1 cellular context compared by ENCODE assay signal in genomic region chr3:178048768-178049167, GRCh38.
TF ChIP-seq lines count a peak whose summit lies in the region.

No MANE protein-coding gene starts in this region.

TF ChIP-seq in K562, 482 proteins besides CTCF, POLR2A, EP300 and RAD21 (continued from another document):
- TF ChIP-seq, protein P1, sequence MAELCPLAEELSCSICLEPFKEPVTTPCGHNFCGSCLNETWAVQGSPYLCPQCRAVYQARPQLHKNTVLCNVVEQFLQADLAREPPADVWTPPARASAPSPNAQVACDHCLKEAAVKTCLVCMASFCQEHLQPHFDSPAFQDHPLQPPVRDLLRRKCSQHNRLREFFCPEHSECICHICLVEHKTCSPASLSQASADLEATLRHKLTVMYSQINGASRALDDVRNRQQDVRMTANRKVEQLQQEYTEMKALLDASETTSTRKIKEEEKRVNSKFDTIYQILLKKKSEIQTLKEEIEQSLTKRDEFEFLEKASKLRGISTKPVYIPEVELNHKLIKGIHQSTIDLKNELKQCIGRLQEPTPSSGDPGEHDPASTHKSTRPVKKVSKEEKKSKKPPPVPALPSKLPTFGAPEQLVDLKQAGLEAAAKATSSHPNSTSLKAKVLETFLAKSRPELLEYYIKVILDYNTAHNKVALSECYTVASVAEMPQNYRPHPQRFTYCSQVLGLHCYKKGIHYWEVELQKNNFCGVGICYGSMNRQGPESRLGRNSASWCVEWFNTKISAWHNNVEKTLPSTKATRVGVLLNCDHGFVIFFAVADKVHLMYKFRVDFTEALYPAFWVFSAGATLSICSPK (IDR thresholded peaks at IDR 0.05; ENCODE audit: borderline replicate concordance), result no peak
- TF ChIP-seq TCF7L2 (IDR thresholded peaks at IDR 0.05; ENCODE audit: low read depth, low read length), result no peak
- TF ChIP-seq ZNF384 (IDR thresholded peaks at IDR 0.05; ENCODE audit: low read depth, low read length), result no peak
- TF ChIP-seq ZEB2 (IDR thresholded peaks at IDR 0.05), result no peak
- TF ChIP-seq JUN (IDR thresholded peaks at IDR 0.05; ENCODE audit: borderline replicate concordance, low read depth, low read length), result peak; percentile 70
- no peak for TF ChIP-seq JUN (CRISPR knock-in tag; IDR thresholded peaks at IDR 0.05; ENCODE audit: borderline replicate concordance)
- TF ChIP-seq ATF2 (CRISPR knock-in tag; IDR thresholded peaks at IDR 0.05), result no peak
- TF ChIP-seq, protein P2, sequence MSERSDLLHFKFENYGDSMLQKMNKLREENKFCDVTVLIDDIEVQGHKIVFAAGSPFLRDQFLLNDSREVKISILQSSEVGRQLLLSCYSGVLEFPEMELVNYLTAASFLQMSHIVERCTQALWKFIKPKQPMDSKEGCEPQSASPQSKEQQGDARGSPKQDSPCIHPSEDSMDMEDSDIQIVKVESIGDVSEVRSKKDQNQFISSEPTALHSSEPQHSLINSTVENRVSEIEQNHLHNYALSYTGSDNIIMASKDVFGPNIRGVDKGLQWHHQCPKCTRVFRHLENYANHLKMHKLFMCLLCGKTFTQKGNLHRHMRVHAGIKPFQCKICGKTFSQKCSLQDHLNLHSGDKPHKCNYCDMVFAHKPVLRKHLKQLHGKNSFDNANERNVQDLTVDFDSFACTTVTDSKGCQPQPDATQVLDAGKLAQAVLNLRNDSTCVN (CRISPR knock-in tag; IDR thresholded peaks at IDR 0.05), result no peak
- TF ChIP-seq SNAPC5 (CRISPR knock-in tag; IDR thresholded peaks at IDR 0.05), result no peak
- TF ChIP-seq FOXJ2 (tag; IDR thresholded peaks at IDR 0.05), result peak; percentile 63; the same call in 1 of the 2 replicates
- no peak for TF ChIP-seq RAD51 (IDR thresholded peaks at IDR 0.05; ENCODE audit: borderline replicate concordance, low read depth)
- TF ChIP-seq MAFK (IDR thresholded peaks at IDR 0.05; ENCODE audit: low read length), result no peak
- TF ChIP-seq HNRNPUL1 (IDR thresholded peaks at IDR 0.05; ENCODE audit: low read length), result no peak
- no peak for TF ChIP-seq HIVEP1 (CRISPR knock-in tag; IDR thresholded peaks at IDR 0.05)
- TF ChIP-seq TEAD2 (tag; IDR thresholded peaks at IDR 0.05), result no peak
- TF ChIP-seq PPARD (CRISPR knock-in tag; IDR thresholded peaks at IDR 0.05), result no peak
- TF ChIP-seq FOSL1 (tag; conservative IDR thresholded peaks at IDR 0.05), result peak; percentile 40; the same call in 1 of the 2 replicates
- TF ChIP-seq ZNF311 (CRISPR knock-in tag; IDR thresholded peaks at IDR 0.05), result no peak
- TF ChIP-seq, protein P3, sequence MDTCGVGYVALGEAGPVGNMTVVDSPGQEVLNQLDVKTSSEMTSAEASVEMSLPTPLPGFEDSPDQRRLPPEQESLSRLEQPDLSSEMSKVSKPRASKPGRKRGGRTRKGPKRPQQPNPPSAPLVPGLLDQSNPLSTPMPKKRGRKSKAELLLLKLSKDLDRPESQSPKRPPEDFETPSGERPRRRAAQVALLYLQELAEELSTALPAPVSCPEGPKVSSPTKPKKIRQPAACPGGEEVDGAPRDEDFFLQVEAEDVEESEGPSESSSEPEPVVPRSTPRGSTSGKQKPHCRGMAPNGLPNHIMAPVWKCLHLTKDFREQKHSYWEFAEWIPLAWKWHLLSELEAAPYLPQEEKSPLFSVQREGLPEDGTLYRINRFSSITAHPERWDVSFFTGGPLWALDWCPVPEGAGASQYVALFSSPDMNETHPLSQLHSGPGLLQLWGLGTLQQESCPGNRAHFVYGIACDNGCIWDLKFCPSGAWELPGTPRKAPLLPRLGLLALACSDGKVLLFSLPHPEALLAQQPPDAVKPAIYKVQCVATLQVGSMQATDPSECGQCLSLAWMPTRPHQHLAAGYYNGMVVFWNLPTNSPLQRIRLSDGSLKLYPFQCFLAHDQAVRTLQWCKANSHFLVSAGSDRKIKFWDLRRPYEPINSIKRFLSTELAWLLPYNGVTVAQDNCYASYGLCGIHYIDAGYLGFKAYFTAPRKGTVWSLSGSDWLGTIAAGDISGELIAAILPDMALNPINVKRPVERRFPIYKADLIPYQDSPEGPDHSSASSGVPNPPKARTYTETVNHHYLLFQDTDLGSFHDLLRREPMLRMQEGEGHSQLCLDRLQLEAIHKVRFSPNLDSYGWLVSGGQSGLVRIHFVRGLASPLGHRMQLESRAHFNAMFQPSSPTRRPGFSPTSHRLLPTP (IDR thresholded peaks at IDR 0.05; ENCODE audit: borderline replicate concordance, extremely low read depth, insufficient read length), result no peak
- TF ChIP-seq MEIS2 (IDR thresholded peaks at IDR 0.05; ENCODE audit: partially characterized antibody), result no peak
- TF ChIP-seq NONO (IDR thresholded peaks at IDR 0.05; ENCODE audit: low read depth in 2 of 2, low read length in 1 of 2), result no peak
- no peak for TF ChIP-seq E2F3 (CRISPR knock-in tag; IDR thresholded peaks at IDR 0.05)
- TF ChIP-seq PHTF2 (CRISPR knock-in tag; IDR thresholded peaks at IDR 0.05), result no peak
- no peak for TF ChIP-seq KDM5B (IDR thresholded peaks at IDR 0.05; ENCODE audit: insufficient replicate concordance, low read depth, low read length)
- no peak for TF ChIP-seq ZNF586 (CRISPR knock-in tag; conservative IDR thresholded peaks at IDR 0.05)
- TF ChIP-seq HDAC2 (IDR thresholded peaks at IDR 0.05), result no peak
- TF ChIP-seq POU5F1 (IDR thresholded peaks at IDR 0.05; ENCODE audit: borderline replicate concordance, low read depth, low read length, partially characterized antibody), result no peak
- TF ChIP-seq MYBL2 (IDR thresholded peaks at IDR 0.05; ENCODE audit: low read depth), result no peak
- TF ChIP-seq MYBL2 (CRISPR knock-in tag; IDR thresholded peaks at IDR 0.05; ENCODE audit: borderline replicate concordance), result no peak
- no peak for TF ChIP-seq TAF15 (IDR thresholded peaks at IDR 0.05; ENCODE audit: low read depth, low read length)
- TF ChIP-seq KLF1 (tag; IDR thresholded peaks at IDR 0.05), result no peak
- TF ChIP-seq, protein P4, sequence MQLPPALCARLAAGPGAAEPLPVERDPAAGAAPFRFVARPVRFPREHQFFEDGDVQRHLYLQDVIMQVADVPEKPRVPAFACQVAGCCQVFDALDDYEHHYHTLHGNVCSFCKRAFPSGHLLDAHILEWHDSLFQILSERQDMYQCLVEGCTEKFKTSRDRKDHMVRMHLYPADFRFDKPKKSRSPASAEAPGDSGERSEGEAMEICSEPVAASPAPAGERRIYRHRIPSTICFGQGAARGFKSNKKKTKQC (CRISPR knock-in tag; IDR thresholded peaks at IDR 0.05), result no peak
- no peak for TF ChIP-seq FOXK1 (CRISPR knock-in tag; IDR thresholded peaks at IDR 0.05; ENCODE audit: borderline replicate concordance)
TF ChIP-seq in K562: peak in this region for 24.
